Comparison of ENCODE assay signal across 23 cellular contexts in genomic region chr9:115884846-115885245, GRCh38.
DNase-seq lines count a peak whose midpoint lies in the region; TF ChIP-seq lines count a peak whose summit lies in the region.
"Had no signal": no experiment of that assay in that cellular context is flagged by ENCODE, and none has a peak within 500 bp of the region (broad histone marks: within the 10 kb centered on the region; RNA-seq: fewer than 3 reads in every experiment).

No MANE protein-coding gene starts in this region.

- H3K4me1 ChIP-seq in breast epithelium, result no peaks in the 10 kb centered on the region
- H3K4me1 ChIP-seq in mesenchymal stem cell (ENCODE audit: control insufficient read depth, insufficient read depth, low read depth, low read length), result no peaks in the 10 kb centered on the region
- no peaks in the 10 kb centered on the region for H3K4me1 ChIP-seq in BE2C

- H3K27ac Mint-ChIP-seq in MCF 10A (ENCODE audit: low read depth, unreplicated experiment), result peak overlapping the region; percentile 4
- H3K27ac Mint-ChIP-seq: CD4-positive, alpha-beta T cell; IgD-negative memory B cell had no signal

- H2BK12ac ChIP-seq in mesenchymal stem cell (ENCODE audit: low read length in 2 of 2), result peak overlapping the region in 1 of 2 experiments; percentile 98

- DNase-seq in MCF 10A (ENCODE audit: unreplicated experiment), result no peak
- DNase-seq in breast epithelium (ENCODE audit: low spot score in 2 of 2), result no peak
- peak; percentile 2 for DNase-seq in astrocyte of the spinal cord (ENCODE audit: low read depth, low spot score)
- DNase-seq in mesenchymal stem cell, result peak; percentile 13
- DNase-seq in stromal cell of bone marrow (ENCODE audit: low read depth), result peak; percentile 36
- no peak for DNase-seq in stimulated activated CD4-positive, alpha-beta T cell treated with anti-CD3 and anti-CD28 coated beads, Interleukin-15, amount 100 ng/mL, for 24 hours
- no peak for DNase-seq in NCI-H748 (lab: John Stamatoyannopoulos, UW; ENCODE audit: unreplicated experiment)
- DNase-seq in BE2C, result no peak
- DNase-seq: CD4-positive, alpha-beta T cell; COR-L47; DMS79 treated with DMSO at 0.1 percent for 48 hours; GM23248; MV-4-11; NCI-H1105 treated with DMSO at 0.1 percent for 48 hours; NCI-H2029 treated with DMSO at 0.1 percent for 48 hours; NCI-H2171; NCI-H345; NCI-H524; OCI-M1 had no signal

- no peak for TF ChIP-seq POLR2A in breast epithelium (IDR thresholded peaks at IDR 0.05)

- no peak overlapping the region for H2BK5ac ChIP-seq in mesenchymal stem cell (ENCODE audit: low read depth, low read length, poor library complexity, severe bottlenecking)

- POLR2A ChIA-PET in MCF 10A (lab: Yijun Ruan, JAX), result interaction anchor here (0.7 kb wide), 1 partner anchor 324 kb away, joined by 3 read pairs; no protein-coding TSS in a partner anchor

- TF ChIP-seq CTCF in MCF 10A (IDR thresholded peaks at IDR 0.05; ENCODE audit: unreplicated experiment) (no peak), breast epithelium (IDR thresholded peaks at IDR 0.05) (no peak), astrocyte of the spinal cord (IDR thresholded peaks at IDR 0.05; ENCODE audit: low read depth, low read length) (no peak), BE2C (IDR thresholded peaks at IDR 0.05; ENCODE audit: low read depth, low read length) (no peak)

- H3K23ac ChIP-seq in mesenchymal stem cell (ENCODE audit: low read length in 2 of 2), result no peak overlapping the region

- H3K14ac ChIP-seq in mesenchymal stem cell (ENCODE audit: low read length in 2 of 2), result no peak overlapping the region

- H3K36me3 Mint-ChIP-seq in MCF 10A (ENCODE audit: insufficient read depth, unreplicated experiment), result no peaks in the 10 kb centered on the region
- H3K36me3 Mint-ChIP-seq: IgD-negative memory B cell had no signal

- no TSS peak for BruUV-seq in MCF 10A (replicated peaks; lab: Mats Ljungman, UMichigan)

- H3K27me3 Mint-ChIP-seq in MCF 10A (ENCODE audit: insufficient read depth, unreplicated experiment), result no peaks in the 10 kb centered on the region
- H3K27me3 Mint-ChIP-seq: CD4-positive, alpha-beta T cell; IgD-negative memory B cell had no signal

- 54% methylated on average over 2 of the region's 2 CpGs for WGBS in mesenchymal stem cell

- H2BK120ac ChIP-seq in mesenchymal stem cell (ENCODE audit: low read depth, low read length), result peak overlapping the region; percentile 58

- no peak overlapping the region for H3K4me2 ChIP-seq in mesenchymal stem cell (ENCODE audit: low read length, poor library complexity, severe bottlenecking)

- in situ Hi-C loops in astrocyte of the spinal cord (cut with HindIII; ENCODE audit: low sequenced_read_pairs), result no loop called here

- H3K4me1 Mint-ChIP-seq in MCF 10A (ENCODE audit: insufficient read depth, unreplicated experiment), result peaks cover 6% of the 10 kb centered on the region
- H3K4me1 Mint-ChIP-seq: IgD-negative memory B cell had no signal

- no peaks in the 10 kb centered on the region for H3K9me3 Mint-ChIP-seq in MCF 10A (ENCODE audit: unreplicated experiment)
- H3K9me3 Mint-ChIP-seq: CD4-positive, alpha-beta T cell had no signal

- no peak overlapping the region for H3K4me3 ChIP-seq in breast epithelium
- no peak overlapping the region for H3K4me3 ChIP-seq in astrocyte of the spinal cord (ENCODE audit: low read depth, low read length)
- no peak overlapping the region for H3K4me3 ChIP-seq in mesenchymal stem cell (ENCODE audit: insufficient read depth in 1 of 2, low read depth in 1 of 2, low read length in 2 of 2)
- H3K4me3 ChIP-seq in BE2C (ENCODE audit: low read depth, low read length), result no peak overlapping the region
- H3K4me3 ChIP-seq: GM12878, GM23248, SJSA1 had no signal

- H3K4ac ChIP-seq in mesenchymal stem cell (ENCODE audit: low read depth in 1 of 2, low read length in 2 of 2), result peak overlapping the region in 1 of 2 experiments; percentile 83

- peak overlapping the region in 1 of 2 experiments; percentile 49 for H3K18ac ChIP-seq in mesenchymal stem cell (ENCODE audit: low read depth in 1 of 2, low read length in 2 of 2)

- H3K27me3 ChIP-seq in breast epithelium (no peaks in the 10 kb centered on the region), mesenchymal stem cell (ENCODE audit: control insufficient read depth in 1 of 2, insufficient read depth in 1 of 2, low read length in 2 of 2) (no peaks in the 10 kb centered on the region), BE2C (no peaks in the 10 kb centered on the region)
- H3K27me3 ChIP-seq: SJSA1 had no signal

- intact Hi-C loops in MCF 10A (cut with micrococcal nuclease) (loop anchor here (5.0 kb wide), 3 partner anchors 117 to 762 kb away; no protein-coding TSS in a partner anchor), breast epithelium (cut with DNase I; ENCODE audit: low total_unique reads) (no loop called here)

- H3K9me3 ChIP-seq in breast epithelium (no peaks in the 10 kb centered on the region), mesenchymal stem cell (ENCODE audit: control insufficient read depth, low read length) (no peaks in the 10 kb centered on the region), BE2C (no peaks in the 10 kb centered on the region)
- H3K9me3 ChIP-seq: SJSA1 had no signal

- H4K8ac ChIP-seq in mesenchymal stem cell (ENCODE audit: low read length), result peak overlapping the region; percentile 87

- H2AFZ ChIP-seq in mesenchymal stem cell (ENCODE audit: low read depth, low read length), result no peak overlapping the region
- H2AFZ ChIP-seq: GM23248 had no signal

- no peak overlapping the region for H3K4me3 Mint-ChIP-seq in MCF 10A (ENCODE audit: unreplicated experiment)
- H3K4me3 Mint-ChIP-seq: CD4-positive, alpha-beta T cell; IgD-negative memory B cell had no signal

- H3K9ac ChIP-seq in mesenchymal stem cell (ENCODE audit: low read length), result peak overlapping the region; percentile 46
- H3K9ac ChIP-seq: GM23248 had no signal

- H4K91ac ChIP-seq in mesenchymal stem cell (ENCODE audit: low read length), result peak overlapping the region; percentile 91

- H3K36me3 ChIP-seq in breast epithelium (no peaks in the 10 kb centered on the region), mesenchymal stem cell (ENCODE audit: control insufficient read depth in 1 of 2, insufficient read depth in 2 of 2, low read depth in 1 of 2, low read length in 2 of 2) (no peaks in the 10 kb centered on the region), BE2C (no peaks in the 10 kb centered on the region)
- H3K36me3 ChIP-seq: SJSA1 had no signal

- peak overlapping the region; percentile 40 for H2AK5ac ChIP-seq in mesenchymal stem cell (ENCODE audit: low read length, severe bottlenecking)

- CTCF ChIA-PET in MCF 10A (lab: Yijun Ruan, JAX), result interaction anchor here (0.6 to 6.2 kb wide), 20 partner anchors 8 to 757 kb away, joined by 3 to 81 read pairs (median 4); partner anchors contain the start of gene PAPPA

- H3K27ac ChIP-seq in breast epithelium (no peak overlapping the region), mesenchymal stem cell (ENCODE audit: low read length, poor library complexity, severe bottlenecking) (no peak overlapping the region)
- H3K27ac ChIP-seq: 22Rv1, GM23248, SJSA1 had no signal

- H3K79me1 ChIP-seq in mesenchymal stem cell (replicated peaks; ENCODE audit: low read length, poor library complexity, severe bottlenecking), result no peaks in the 10 kb centered on the region

- peak overlapping the region; percentile 23 for H2BK15ac ChIP-seq in mesenchymal stem cell (ENCODE audit: low read depth, poor library complexity, severe bottlenecking)

Comparison
In these comparisons a context has a peak if more than half of its experiments do, and no peak if none do; other contexts are left out.
1. DNase-seq: peak in astrocyte of the spinal cord (single experiment), mesenchymal stem cell (single experiment) and stromal cell of bone marrow (single experiment); none in MCF 10A (single experiment), breast epithelium (0 of 2), stimulated activated CD4-positive, alpha-beta T cell treated with anti-CD3 and anti-CD28 coated beads, Interleukin-15, amount 100 ng/mL, for 24 hours (single experiment), NCI-H748 (single experiment) and BE2C (single experiment).